ENCODE assay signal across 8 cellular contexts in the genomic region with DNA sequence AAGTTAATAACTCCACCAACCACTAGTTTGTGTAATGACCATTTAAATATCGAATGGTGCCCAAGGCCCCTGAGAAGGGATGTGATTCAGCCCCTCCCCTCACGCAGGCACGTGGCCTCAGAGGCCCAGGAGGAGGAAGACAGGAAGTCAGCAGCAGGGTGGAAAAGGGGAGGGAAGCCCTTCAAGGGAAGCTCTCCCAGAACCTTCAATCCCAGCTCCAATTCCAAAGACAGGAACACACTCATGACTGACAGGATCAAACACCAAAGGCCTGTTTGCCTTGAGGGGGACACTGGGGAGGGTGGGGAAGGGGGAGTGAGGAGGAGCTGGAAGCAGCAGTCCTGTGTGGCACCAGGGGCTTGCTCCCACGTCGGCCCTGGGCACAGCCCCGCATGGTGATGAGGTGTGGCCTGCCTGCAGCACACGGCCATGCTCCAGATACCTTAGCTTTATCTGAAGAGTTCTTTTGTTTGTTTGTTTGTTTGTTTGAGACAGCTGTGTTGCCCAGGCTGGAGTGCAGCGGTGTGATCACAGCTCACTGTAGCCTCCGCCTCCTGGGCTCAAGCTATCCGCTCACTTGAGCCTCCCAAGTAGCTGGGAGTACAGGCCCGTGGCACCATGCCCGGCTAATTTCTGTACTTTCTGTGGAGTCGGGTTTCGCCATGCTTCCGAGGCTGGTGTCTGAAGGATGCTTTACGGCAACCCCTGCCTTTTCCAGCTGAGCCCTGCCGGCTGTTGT.
DNase-seq lines count a peak whose midpoint lies in the region; TF ChIP-seq lines count a peak whose summit lies in the region.

No MANE protein-coding gene starts in this region.

- H3K36me3 Mint-ChIP-seq in T-helper 2 cell treated with Interferon-gamma antibody and Interleukin-4, amounts not matched to agents 5 μg/mL and 100 μg/mL, for 36 hours (ENCODE audit: low read depth) = peaks cover 22% of the 10 kb centered on the region

- peaks cover 28% of the 10 kb centered on the region for H3K4me1 ChIP-seq in mesendoderm (ENCODE audit: control insufficient read depth, low read depth, low read length)

- no peak overlapping the region for H2AK5ac ChIP-seq in mesendoderm (ENCODE audit: low read length)

- no peaks in the 10 kb centered on the region for H3K36me3 ChIP-seq in mesendoderm (ENCODE audit: control insufficient read depth, insufficient read depth, low read length)

- no peak overlapping the region for H2BK120ac ChIP-seq in mesendoderm (ENCODE audit: low read depth, low read length)

- H3K4me2 ChIP-seq in mesendoderm (ENCODE audit: low read length) = no peak overlapping the region

- H3K27me3 Mint-ChIP-seq in T-helper 2 cell treated with Interferon-gamma antibody and Interleukin-4, amounts not matched to agents 5 μg/mL and 100 μg/mL, for 36 hours (ENCODE audit: low read depth) = no peaks in the 10 kb centered on the region

- H3K9ac ChIP-seq in mesendoderm (ENCODE audit: low read length) = peak overlapping the region; percentile 15

- no CpG with 5 or more reads among the region's 17 CpGs for WGBS in mesendoderm (ENCODE audit: extremely low coverage, insufficient coverage, low lambda C conversion rate)

- H2BK5ac ChIP-seq in mesendoderm (ENCODE audit: low read length) = no peak overlapping the region

- H3K56ac ChIP-seq in mesendoderm (ENCODE audit: low read length) = peak overlapping the region; percentile 67

- no peak overlapping the region for H3K4me3 ChIP-seq in choroid plexus epithelial cell (ENCODE audit: low read depth, low read length)
- H3K4me3 ChIP-seq in mesendoderm (ENCODE audit: low read length) = no peak overlapping the region

- no peak overlapping the region for H3K23ac ChIP-seq in mesendoderm (ENCODE audit: low read length)

- H2BK15ac ChIP-seq in mesendoderm (replicated peaks; ENCODE audit: low read depth) = no peak overlapping the region

- H3K27ac ChIP-seq in mesendoderm (ENCODE audit: low read depth, low read length) = no peak overlapping the region

- H4K5ac ChIP-seq in mesendoderm (ENCODE audit: low read length) = no peak overlapping the region

- peak overlapping the region; percentile 80 for H3K27ac Mint-ChIP-seq in T-helper 2 cell treated with Interferon-gamma antibody and Interleukin-4, amounts not matched to agents 5 μg/mL and 100 μg/mL, for 36 hours

- peaks cover 82% of the 10 kb centered on the region for H3K4me1 Mint-ChIP-seq in T-helper 2 cell treated with Interferon-gamma antibody and Interleukin-4, amounts not matched to agents 5 μg/mL and 100 μg/mL, for 36 hours (ENCODE audit: low read depth)

- no peak overlapping the region for H3K18ac ChIP-seq in mesendoderm (ENCODE audit: low read length)

- H3K79me2 ChIP-seq in mesendoderm (ENCODE audit: control insufficient read depth, insufficient read depth, low read length) = peaks cover 92% of the 10 kb centered on the region

- H3K4ac ChIP-seq in mesendoderm (ENCODE audit: low read depth, low read length) = no peak overlapping the region

- no peaks in the 10 kb centered on the region for H3K27me3 ChIP-seq in mesendoderm (ENCODE audit: insufficient read depth, low read length, poor library complexity)

- H3K4me3 Mint-ChIP-seq in T-helper 2 cell treated with Interferon-gamma antibody and Interleukin-4, amounts not matched to agents 5 μg/mL and 100 μg/mL, for 36 hours = peak overlapping the region; percentile 69

- H3K9me3 Mint-ChIP-seq in T-helper 2 cell treated with Interferon-gamma antibody and Interleukin-4, amounts not matched to agents 5 μg/mL and 100 μg/mL, for 36 hours = no peaks in the 10 kb centered on the region

- no peak overlapping the region for H4K8ac ChIP-seq in mesendoderm (ENCODE audit: low read depth, low read length)

- peaks cover 52% of the 10 kb centered on the region for H3K79me1 ChIP-seq in mesendoderm (ENCODE audit: low read length)

- no peak for DNase-seq in T-helper 2 cell treated with Interferon-gamma antibody and Interleukin-4, amounts not matched to agents 5 μg/mL and 100 μg/mL, for 36 hours (ENCODE audit: low spot score)
- no peak for DNase-seq in T-helper 2 cell
- DNase-seq in NCI-H526 (lab: John Stamatoyannopoulos, UW) = peak; percentile 37 to 60
- DNase-seq in choroid plexus epithelial cell (ENCODE audit: low read depth) = peak; percentile 88
- DNase-seq in mesendoderm = peak; percentile 95
- no peak for DNase-seq in activated CD4-positive, CD25-positive, alpha-beta regulatory T cell (lab: John Stamatoyannopoulos, UW)
- DNase-seq in NCI-H774 (lab: John Stamatoyannopoulos, UW) = no peak
- no peak for DNase-seq in activated gamma-delta T cell treated with Interleukin-2 at 50 U/mL for 16 hours

- no peak for TF ChIP-seq CTCF in choroid plexus epithelial cell (conservative IDR thresholded peaks at IDR 0.05; ENCODE audit: low read depth, low read length)

Comparison
In these comparisons a context has a peak if more than half of its experiments do, and no peak if none do; other contexts are left out.
1. DNase-seq: peak in NCI-H526 (2 of 2), choroid plexus epithelial cell (single experiment) and mesendoderm (single experiment); none in T-helper 2 cell treated with Interferon-gamma antibody and Interleukin-4, amounts not matched to agents 5 μg/mL and 100 μg/mL, for 36 hours (single experiment), T-helper 2 cell (0 of 5), activated CD4-positive, CD25-positive, alpha-beta regulatory T cell (0 of 4), NCI-H774 (single experiment) and activated gamma-delta T cell treated with Interleukin-2 at 50 U/mL for 16 hours (single experiment).